Comparison of ENCODE assay signal across 1 cellular context in genomic region chr19:46349311-46349993, GRCh38.
TF ChIP-seq lines count a peak whose summit lies in the region.

No MANE protein-coding gene starts in this region.

TF ChIP-seq in GM12878, 131 proteins besides CTCF, POLR2A, EP300 and RAD21 (continued from another document and continues in another):
- TF ChIP-seq HSF1 (IDR thresholded peaks at IDR 0.05; ENCODE audit: low read depth, low read length) = no peak
- no peak for TF ChIP-seq SMAD1 (IDR thresholded peaks at IDR 0.05; ENCODE audit: low read depth, partially characterized antibody)
- no peak for TF ChIP-seq BRCA1 (IDR thresholded peaks at IDR 0.05; ENCODE audit: low read depth, low read length)
- no peak for TF ChIP-seq NFYA (IDR thresholded peaks at IDR 0.05; ENCODE audit: borderline replicate concordance, low read depth, low read length)
- TF ChIP-seq YBX1 (IDR thresholded peaks at IDR 0.05) = no peak
- TF ChIP-seq SMARCA5 (IDR thresholded peaks at IDR 0.05) = no peak
- no peak for TF ChIP-seq ZNF207 (IDR thresholded peaks at IDR 0.05; ENCODE audit: borderline replicate concordance)
- no peak for TF ChIP-seq CEBPB (IDR thresholded peaks at IDR 0.05; ENCODE audit: borderline replicate concordance in 1 of 2, low read depth in 2 of 2, low read length in 2 of 2)
- no peak for TF ChIP-seq DPF2 (IDR thresholded peaks at IDR 0.05)
- no peak for TF ChIP-seq PKNOX1 (IDR thresholded peaks at IDR 0.05)
- no peak for TF ChIP-seq NR2C1 (IDR thresholded peaks at IDR 0.05)
- no peak for TF ChIP-seq CREB1 (IDR thresholded peaks at IDR 0.05; ENCODE audit: low read depth)
- 0 out of 2 replicates have a peak, but pooled peaks have one; percentile 15 for TF ChIP-seq IRF4 (IDR thresholded peaks at IDR 0.05; ENCODE audit: low read depth, low read length)
- TF ChIP-seq ZSCAN29 (IDR thresholded peaks at IDR 0.05) = no peak
- TF ChIP-seq NR2C2 (IDR thresholded peaks at IDR 0.05; ENCODE audit: borderline replicate concordance, control insufficient read depth, insufficient read length, low read depth) = no peak
- TF ChIP-seq NRF1 (conservative IDR thresholded peaks at IDR 0.05; ENCODE audit: low read depth, low read length) = no peak
- no peak for TF ChIP-seq MTA3 (IDR thresholded peaks at IDR 0.05; ENCODE audit: borderline replicate concordance, low read length)
- TF ChIP-seq ELK1 (IDR thresholded peaks at IDR 0.05; ENCODE audit: low read depth, low read length) = no peak
- TF ChIP-seq FOXM1 (IDR thresholded peaks at IDR 0.05; ENCODE audit: low read depth, low read length) = no peak
- TF ChIP-seq PAX8 (IDR thresholded peaks at IDR 0.05) = no peak
- no peak for TF ChIP-seq ZNF274 (IDR thresholded peaks at IDR 0.05; ENCODE audit: insufficient read depth, insufficient read length)
- no peak for TF ChIP-seq ZNF687 (IDR thresholded peaks at IDR 0.05)
- TF ChIP-seq CHD4 (IDR thresholded peaks at IDR 0.05) = no peak
- TF ChIP-seq CUX1 (IDR thresholded peaks at IDR 0.05; ENCODE audit: insufficient replicate concordance, low read depth, low read length) = no peak
- TF ChIP-seq CBFB (IDR thresholded peaks at IDR 0.05; ENCODE audit: low read depth) = no peak
- TF ChIP-seq SIX5 (IDR thresholded peaks at IDR 0.05; ENCODE audit: low read depth, low read length, severe bottlenecking) = no peak
- peak; percentile 78; the same call in 1 of the 2 replicates for TF ChIP-seq ZNF384 (IDR thresholded peaks at IDR 0.05; ENCODE audit: borderline replicate concordance, low read depth, low read length)
- no peak for TF ChIP-seq SREBF1 (IDR thresholded peaks at IDR 0.05; ENCODE audit: low read length)
- TF ChIP-seq HDAC2 (IDR thresholded peaks at IDR 0.05) = no peak
- no peak for TF ChIP-seq ZNF24 (IDR thresholded peaks at IDR 0.05)
- TF ChIP-seq BCLAF1 (IDR thresholded peaks at IDR 0.05) = no peak
- TF ChIP-seq SP1 (IDR thresholded peaks at IDR 0.05; ENCODE audit: low read depth, low read length) = no peak
- TF ChIP-seq ESRRA (IDR thresholded peaks at IDR 0.05; ENCODE audit: low read length) = no peak
- no peak for TF ChIP-seq BHLHE40 (IDR thresholded peaks at IDR 0.05; ENCODE audit: borderline replicate concordance in 1 of 2, low read depth in 2 of 2, low read length in 1 of 2)
- TF ChIP-seq STAT1 (conservative IDR thresholded peaks at IDR 0.05) = no peak
- TF ChIP-seq ATF2 (IDR thresholded peaks at IDR 0.05; ENCODE audit: low read length) = no peak
- no peak for TF ChIP-seq HCFC1 (IDR thresholded peaks at IDR 0.05; ENCODE audit: low read length)
- TF ChIP-seq BACH1 (IDR thresholded peaks at IDR 0.05; ENCODE audit: borderline replicate concordance) = no peak
- peak; percentile 71; the same call in 1 of the 2 replicates for TF ChIP-seq HDGF (IDR thresholded peaks at IDR 0.05)
- no peak for TF ChIP-seq NFXL1 (IDR thresholded peaks at IDR 0.05; ENCODE audit: borderline replicate concordance)
- TF ChIP-seq SPI1 (IDR thresholded peaks at IDR 0.05; ENCODE audit: borderline replicate concordance, insufficient read depth, low read depth, low read length) = peak; percentile 92
- TF ChIP-seq RELB (IDR thresholded peaks at IDR 0.05; ENCODE audit: low read depth) = peak; percentile 84
- no peak for TF ChIP-seq RCOR1 (conservative IDR thresholded peaks at IDR 0.05; ENCODE audit: low read depth, low read length)
- TF ChIP-seq KDM1A (IDR thresholded peaks at IDR 0.05; ENCODE audit: borderline replicate concordance) = no peak
- TF ChIP-seq IRF3 (IDR thresholded peaks at IDR 0.05) = no peak
